ENCODE assay signal across 19 cellular contexts in the genomic region with DNA sequence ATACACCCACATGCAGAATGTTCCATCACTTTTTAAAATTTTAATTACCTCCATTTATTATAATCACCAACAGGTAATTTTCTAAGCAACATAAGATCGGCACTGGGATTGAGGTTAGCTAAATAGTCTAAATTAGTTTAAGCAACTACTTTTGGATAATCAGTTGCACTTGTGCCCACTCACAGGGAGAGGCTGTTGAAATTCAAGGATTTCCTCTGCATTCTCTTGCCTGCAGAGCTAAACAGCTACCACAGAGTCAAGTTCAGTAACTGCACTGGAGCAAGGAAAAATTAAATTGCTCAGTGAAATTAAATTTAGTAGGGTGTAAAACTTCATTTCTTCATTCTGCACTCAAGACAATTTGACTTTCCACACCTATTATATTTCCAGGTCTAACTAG.
"Had no signal": no experiment of that assay in that cellular context is flagged by ENCODE, and none has a peak within 500 bp of the region (broad histone marks: within the 10 kb centered on the region; RNA-seq: fewer than 3 reads in every experiment).

No MANE protein-coding gene starts in this region.

- H3K36me3 Mint-ChIP-seq: activated naive CD8-positive, alpha-beta T cell treated with anti-CD3 and anti-CD28 coated beads for 36 hours; mesothelial cell of epicardium; natural killer cell treated with Interleukin-12 subunit alpha and Interleukin-12 subunit beta and Interleukin-15 and Interleukin-18, amount 100 ng/mL, for 72 hours; stimulated activated effector memory CD8-positive, alpha-beta T cell treated with anti-CD3 and anti-CD28 coated beads, Interleukin-12 subunit alpha, Interleukin-12 subunit beta, amount 100 ng/mL, for 72 hours had no signal

- H3K27me3 ChIP-seq: neutrophil, right lobe of liver, upper lobe of left lung had no signal

- DNase-seq: activated CD4-positive, alpha-beta T cell treated with anti-CD3 and anti-CD28 coated beads, Interleukin-2, amount 10 ng/mL, durations not matched to agents 24 days and 14 days; activated CD8-positive, alpha-beta T cell treated with anti-CD3 and anti-CD28 coated beads for 36 hours; activated naive CD4-positive, alpha-beta T cell; activated naive CD8-positive, alpha-beta T cell treated with anti-CD3 and anti-CD28 coated beads for 36 hours; activated T-cell treated with anti-CD3 and anti-CD28 coated beads, Interleukin-2, amount 50 U/mL, for 1 hour; amygdala; effector memory CD8-positive, alpha-beta T cell; right lobe of liver; stimulated activated CD4-positive, alpha-beta T cell treated with anti-CD3 and anti-CD28 coated beads, Interleukin-4, amount 100 ng/mL, for 24 hours; upper lobe of left lung had no signal

- H2AFZ ChIP-seq: parathyroid adenoma had no signal

- H3K4me2 ChIP-seq: smooth muscle cell had no signal

- ATAC-seq: activated CD8-positive, alpha-beta T cell treated with anti-CD3 and anti-CD28 coated beads for 36 hours; activated T-helper 17 cell treated with anti-CD3 and anti-CD28 coated beads, Interleukin-2, amount 50 U/mL, for 72 hours; effector memory CD8-positive, alpha-beta T cell; natural killer cell treated with Interleukin-12 subunit alpha and Interleukin-12 subunit beta and Interleukin-15 and Interleukin-18, amount 100 ng/mL, for 72 hours; right lobe of liver; stimulated activated effector memory CD8-positive, alpha-beta T cell treated with anti-CD3 and anti-CD28 coated beads, Interleukin-12 subunit alpha, Interleukin-12 subunit beta, amount 100 ng/mL, for 72 hours had no signal

- H3K9me3 Mint-ChIP-seq: activated CD4-positive, alpha-beta T cell treated with anti-CD3 and anti-CD28 coated beads, Interleukin-2, amount 10 ng/mL, durations not matched to agents 24 days and 14 days; activated CD8-positive, alpha-beta T cell treated with anti-CD3 and anti-CD28 coated beads for 36 hours; activated naive CD8-positive, alpha-beta T cell treated with anti-CD3 and anti-CD28 coated beads for 36 hours; activated T-helper 17 cell treated with anti-CD3 and anti-CD28 coated beads, Interleukin-2, amount 50 U/mL, for 72 hours; effector memory CD8-positive, alpha-beta T cell; mesothelial cell of epicardium; natural killer cell treated with Interleukin-12 subunit alpha and Interleukin-12 subunit beta and Interleukin-15 and Interleukin-18, amount 100 ng/mL, for 72 hours; stimulated activated effector memory CD8-positive, alpha-beta T cell treated with anti-CD3 and anti-CD28 coated beads, Interleukin-12 subunit alpha, Interleukin-12 subunit beta, amount 100 ng/mL, for 72 hours had no signal

- H3K27ac ChIP-seq: neutrophil, parathyroid adenoma, right lobe of liver, thoracic aorta, upper lobe of left lung had no signal

- H3K36me3 ChIP-seq: neutrophil, right lobe of liver, thoracic aorta, upper lobe of left lung had no signal

- H3K9me3 ChIP-seq: neutrophil, right lobe of liver, thoracic aorta, upper lobe of left lung had no signal

- H3K79me2 ChIP-seq: parathyroid adenoma had no signal

- H3K4me3 Mint-ChIP-seq: activated CD4-positive, alpha-beta T cell treated with anti-CD3 and anti-CD28 coated beads, Interleukin-2, amount 10 ng/mL, durations not matched to agents 24 days and 14 days; activated CD8-positive, alpha-beta T cell treated with anti-CD3 and anti-CD28 coated beads for 36 hours; activated naive CD8-positive, alpha-beta T cell treated with anti-CD3 and anti-CD28 coated beads for 36 hours; activated T-helper 17 cell treated with anti-CD3 and anti-CD28 coated beads, Interleukin-2, amount 50 U/mL, for 72 hours; effector memory CD8-positive, alpha-beta T cell; mesothelial cell of epicardium; natural killer cell treated with Interleukin-12 subunit alpha and Interleukin-12 subunit beta and Interleukin-15 and Interleukin-18, amount 100 ng/mL, for 72 hours; stimulated activated effector memory CD8-positive, alpha-beta T cell treated with anti-CD3 and anti-CD28 coated beads, Interleukin-12 subunit alpha, Interleukin-12 subunit beta, amount 100 ng/mL, for 72 hours had no signal

- H3K27ac Mint-ChIP-seq: activated CD4-positive, alpha-beta T cell treated with anti-CD3 and anti-CD28 coated beads, Interleukin-2, amount 10 ng/mL, durations not matched to agents 24 days and 14 days; activated CD8-positive, alpha-beta T cell treated with anti-CD3 and anti-CD28 coated beads for 36 hours; activated naive CD8-positive, alpha-beta T cell treated with anti-CD3 and anti-CD28 coated beads for 36 hours; activated T-helper 17 cell treated with anti-CD3 and anti-CD28 coated beads, Interleukin-2, amount 50 U/mL, for 72 hours; effector memory CD8-positive, alpha-beta T cell; mesothelial cell of epicardium; natural killer cell treated with Interleukin-12 subunit alpha and Interleukin-12 subunit beta and Interleukin-15 and Interleukin-18, amount 100 ng/mL, for 72 hours; stimulated activated effector memory CD8-positive, alpha-beta T cell treated with anti-CD3 and anti-CD28 coated beads, Interleukin-12 subunit alpha, Interleukin-12 subunit beta, amount 100 ng/mL, for 72 hours had no signal

- H3K4me3 ChIP-seq: lung, right lobe of liver, smooth muscle cell, thoracic aorta, upper lobe of left lung had no signal

- H3K4me1 ChIP-seq: parathyroid adenoma, right lobe of liver, upper lobe of left lung had no signal

- H3K9ac ChIP-seq: parathyroid adenoma had no signal
